In genomic region chr22:47207846-47208554, GRCh38 we compare ENCODE assay signal across 18 cellular contexts.
DNase-seq lines count a peak whose midpoint lies in the region; TF ChIP-seq lines count a peak whose summit lies in the region.
"Had no signal": no experiment of that assay in that cellular context is flagged by ENCODE, and none has a peak within 500 bp of the region (broad histone marks: within the 10 kb centered on the region; RNA-seq: fewer than 3 reads in every experiment).

No MANE protein-coding gene starts in this region.

- H3K4me2 ChIP-seq in osteoblast (ENCODE audit: insufficient read depth, low read length): no peak overlapping the region

- no peak for TF ChIP-seq POLR2A in testis (IDR thresholded peaks at IDR 0.05)

- no peaks in the 10 kb centered on the region for H3K79me2 ChIP-seq in osteoblast (ENCODE audit: insufficient read depth, low read length)

- H3K9ac ChIP-seq in colonic mucosa (ENCODE audit: low read depth in 2 of 2, low read length in 2 of 2): no peak overlapping the region

- H3K36me3 ChIP-seq in colonic mucosa (no peaks in the 10 kb centered on the region), osteoblast (ENCODE audit: insufficient read depth, low read length) (no peaks in the 10 kb centered on the region), testis (ENCODE audit: low read depth, missing control alignments) (no peaks in the 10 kb centered on the region), HAP-1 (replicated peaks) (no peaks in the 10 kb centered on the region)

- intact Hi-C loops in colonic mucosa (cut with DNase I) (no loop called here), testis (cut with DNase I; ENCODE audit: low total_unique reads) (no loop called here)

- 94 to 96% methylated on average over 11 to 12 of the region's 12 CpGs for WGBS in testis, 2 donors

- H3K27ac ChIP-seq in colonic mucosa (no peak overlapping the region), osteoblast (ENCODE audit: low read depth, low read length) (no peak overlapping the region), testis (no peak overlapping the region)
- H3K27ac ChIP-seq: C4-2B had no signal

- H3K9me3 ChIP-seq in colonic mucosa (no peaks in the 10 kb centered on the region), osteoblast (ENCODE audit: low read depth, low read length) (no peaks in the 10 kb centered on the region), testis (no peaks in the 10 kb centered on the region), HAP-1 (no peaks in the 10 kb centered on the region)

- in situ Hi-C loops in HAP-1 (cut with MboI; ENCODE audit: low sequenced_read_pairs): no loop called here

- H3K4me3 ChIP-seq in colonic mucosa (no peak overlapping the region), osteoblast (ENCODE audit: insufficient read depth, low read length) (no peak overlapping the region), testis (no peak overlapping the region), HAP-1 (no peak overlapping the region)
- H3K4me3 ChIP-seq: GM12878 had no signal

- no peaks in the 10 kb centered on the region for H3K4me1 ChIP-seq in colonic mucosa
- H3K4me1 ChIP-seq in osteoblast (ENCODE audit: insufficient read depth, low read length): no peaks in the 10 kb centered on the region
- H3K4me1 ChIP-seq in testis: peaks cover 7% of the 10 kb centered on the region
- no peaks in the 10 kb centered on the region for H3K4me1 ChIP-seq in HAP-1

- H4K20me1 ChIP-seq in osteoblast (ENCODE audit: insufficient read depth, low read length): no peaks in the 10 kb centered on the region

- peak; percentile 46 for DNase-seq in activated CD8-positive, alpha-beta memory T cell treated with anti-CD3 and anti-CD28 coated beads for 24 hours
- no peak for DNase-seq in activated CD8-positive, alpha-beta memory T cell treated with anti-CD3 and anti-CD28 coated beads, Interleukin-2, amount 50 U/mL, for 4 hours
- DNase-seq in colonic mucosa (peak; percentile 9), osteoblast (ENCODE audit: insufficient read length, low spot score, missing footprints) (peak; percentile 68), testis (peak; percentile 10), NCI-H69 (lab: John Stamatoyannopoulos, UW) (no peak), HAP-1 (ENCODE audit: low spot score in 2 of 2) (no peak), SKM-1 treated with dmso at 0.1 percent for 144 hours (lab: John Stamatoyannopoulos, UW; ENCODE audit: unreplicated experiment) (no peak)
- DNase-seq: COR-L47, DMS153, HCEC 1CT, Karpas-422, NCI-H187 treated with DMSO at 0.1 percent for 48 hours, NCI-H2171, NCI-H446 treated with DMSO at 0.1 percent for 48 hours, NCI-H82 had no signal

- H3K27me3 ChIP-seq in colonic mucosa (no peaks in the 10 kb centered on the region), osteoblast (ENCODE audit: insufficient read depth, low read length) (no peaks in the 10 kb centered on the region), testis (no peaks in the 10 kb centered on the region), HAP-1 (ENCODE audit: low read depth) (no peaks in the 10 kb centered on the region)

- TF ChIP-seq CTCF in colonic mucosa (IDR thresholded peaks at IDR 0.05): no peak
- TF ChIP-seq CTCF in osteoblast (IDR thresholded peaks at IDR 0.05; ENCODE audit: extremely low read depth, low read depth, low read length): no peak
- TF ChIP-seq CTCF in testis (IDR thresholded peaks at IDR 0.05): no peak

- no peak overlapping the region for H2AFZ ChIP-seq in osteoblast (ENCODE audit: low read length)

Comparison
In these comparisons a context has a peak if more than half of its experiments do, and no peak if none do; other contexts are left out.
1. DNase-seq: peak in activated CD8-positive, alpha-beta memory T cell treated with anti-CD3 and anti-CD28 coated beads for 24 hours (single experiment), colonic mucosa (single experiment), osteoblast (single experiment) and testis (single experiment); none in activated CD8-positive, alpha-beta memory T cell treated with anti-CD3 and anti-CD28 coated beads, Interleukin-2, amount 50 U/mL, for 4 hours (single experiment), NCI-H69 (single experiment), HAP-1 (0 of 2) and SKM-1 treated with dmso at 0.1 percent for 144 hours (single experiment).